In genomic region chr12:109052097-109052414, GRCh38 we compare ENCODE assay signal across 1 cellular context.
TF ChIP-seq lines count a peak whose summit lies in the region.

No MANE protein-coding gene starts in this region.

TF ChIP-seq in GM12878, 131 proteins besides CTCF, POLR2A, EP300 and RAD21:
- TF ChIP-seq MYB (IDR thresholded peaks at IDR 0.05; ENCODE audit: borderline replicate concordance, low read depth, low read length) (no peak), NFXL1 (IDR thresholded peaks at IDR 0.05; ENCODE audit: borderline replicate concordance) (no peak), RUNX3 (IDR thresholded peaks at IDR 0.05; ENCODE audit: low read length) (no peak)
